29 cellular contexts compared by ENCODE assay signal in genomic region chr17:18044609-18045008, GRCh38.
"Had no signal": no experiment of that assay in that cellular context is flagged by ENCODE, and none has a peak within 500 bp of the region (broad histone marks: within the 10 kb centered on the region; RNA-seq: fewer than 3 reads in every experiment).

No MANE protein-coding gene starts in this region.

- DNase-seq: hippocampal formation; immature natural killer cell; kidney; left colon; left lung; lower lobe of right lung; mammary epithelial cell; mesendoderm; naive B cell; natural killer cell; ovary; stimulated activated CD4-positive, alpha-beta T cell treated with anti-CD3 and anti-CD28 coated beads, Interleukin-12 subunit alpha, Interleukin-12 subunit beta, amount 100 ng/mL, for 4 hours; stimulated activated CD4-positive, alpha-beta T cell treated with anti-CD3 and anti-CD28 coated beads, Interleukin-15, amount 100 ng/mL, for 24 hours; stimulated activated CD4-positive, alpha-beta T cell treated with anti-CD3 and anti-CD28 coated beads, Interleukin-2, amount 100 ng/mL, for 24 hours; stimulated activated CD4-positive, alpha-beta T cell treated with anti-CD3 and anti-CD28 coated beads, Interleukin-4, amount 100 ng/mL, for 1 hour; stimulated activated naive B cell treated with anti-CD40 and anti-IgM and Interleukin-4, amounts not matched to agents 10 μg/mL and 1 μg/mL and 100 μg/mL, for 72 hours; stimulated activated naive CD8-positive, alpha-beta T cell treated with anti-CD3 and anti-CD28 coated beads, Interleukin-15, Interleukin-2, amounts not matched to agents 100 U/mL and 50 U/mL, for 24 hours; stomach; testis; thyroid gland; transverse colon; upper lobe of left lung had no signal

- H3K27ac ChIP-seq: left lung, lower lobe of right lung, ovary, right atrium auricular region, skin epidermis, stomach, testis, thyroid gland, transverse colon, upper lobe of left lung, vagina had no signal

- H3K27me3 ChIP-seq: left lung, ovary, right atrium auricular region, stomach, testis, thyroid gland, transverse colon, upper lobe of left lung, vagina had no signal

- H3K4me3 Mint-ChIP-seq: immature natural killer cell; mesothelial cell of epicardium; natural killer cell; stimulated activated naive B cell treated with anti-CD40 and anti-IgM and Interleukin-4, amounts not matched to agents 10 μg/mL and 1 μg/mL and 100 μg/mL, for 72 hours had no signal

- H3K27ac Mint-ChIP-seq: mesothelial cell of epicardium; natural killer cell; progenitor cell of endocrine pancreas; stimulated activated naive B cell treated with anti-CD40 and anti-IgM and Interleukin-4, amounts not matched to agents 10 μg/mL and 1 μg/mL and 100 μg/mL, for 72 hours had no signal

- ATAC-seq: left colon; left lung; lower lobe of right lung; natural killer cell; sciatic nerve; stimulated activated naive B cell treated with anti-CD40 and anti-IgM and Interleukin-4, amounts not matched to agents 10 μg/mL and 1 μg/mL and 100 μg/mL, for 72 hours; stimulated activated naive CD8-positive, alpha-beta T cell treated with anti-CD3 and anti-CD28 coated beads, Interleukin-15, Interleukin-2, amounts not matched to agents 100 U/mL and 50 U/mL, for 24 hours had no signal

- H3K4me3 ChIP-seq: left lung, lower lobe of right lung, ovary, right atrium auricular region, skin epidermis, stomach, testis, thyroid gland, transverse colon, upper lobe of left lung, vagina had no signal

- H3K36me3 Mint-ChIP-seq: natural killer cell had no signal

- H3K9me3 ChIP-seq: left lung, lower lobe of right lung, ovary, right atrium auricular region, stomach, testis, thyroid gland, transverse colon, upper lobe of left lung, vagina had no signal

- H3K27me3 Mint-ChIP-seq: naive B cell; progenitor cell of endocrine pancreas; stimulated activated naive B cell treated with anti-CD40 and anti-IgM and Interleukin-4, amounts not matched to agents 10 μg/mL and 1 μg/mL and 100 μg/mL, for 72 hours had no signal

- FAIRE-seq: islet of Langerhans, kidney had no signal

- H3K9me3 Mint-ChIP-seq: immature natural killer cell; mesothelial cell of epicardium; naive B cell; natural killer cell; stimulated activated naive B cell treated with anti-CD40 and anti-IgM and Interleukin-4, amounts not matched to agents 10 μg/mL and 1 μg/mL and 100 μg/mL, for 72 hours had no signal

- H3K36me3 ChIP-seq: ovary had no signal
